ENCODE assay signal across 26 cellular contexts in genomic region chr16:6362321-6362720, GRCh38.
"Had no signal": no experiment of that assay in that cellular context is flagged by ENCODE, and none has a peak within 500 bp of the region (broad histone marks: within the 10 kb centered on the region; RNA-seq: fewer than 3 reads in every experiment).

No MANE protein-coding gene starts in this region.

- H3K4me3 ChIP-seq: colonic mucosa, esophagus squamous epithelium, gastroesophageal sphincter, heart right ventricle, hepatocyte had no signal

- H3K27me3 ChIP-seq: brain microvascular endothelial cell, colonic mucosa, esophagus squamous epithelium, gastroesophageal sphincter, heart right ventricle, hepatocyte had no signal

- H3K36me3 ChIP-seq: brain microvascular endothelial cell, colonic mucosa, esophagus squamous epithelium, gastroesophageal sphincter, heart right ventricle, WERI-Rb-1 had no signal

- H3K4me1 ChIP-seq: colonic mucosa, esophagus squamous epithelium, gastroesophageal sphincter, heart right ventricle had no signal

- DNase-seq: activated B cell treated with CpG ODN at 0.5 μM for 24 hours; activated CD4-positive, alpha-beta T cell treated with anti-CD3 and anti-CD28 coated beads for 48 hours; activated CD4-positive, alpha-beta T cell treated with anti-CD3 and anti-CD28 coated beads, Interleukin-2, amount 50 U/mL, for 1 hour; activated CD4-positive, alpha-beta T cell treated with anti-CD3 and anti-CD28 coated beads, Interleukin-2, amount 50 U/mL, for 48 hours; activated CD8-positive, alpha-beta memory T cell treated with anti-CD3 and anti-CD28 coated beads for 24 hours; activated CD8-positive, alpha-beta T cell treated with anti-CD3 and anti-CD28 coated beads for 36 hours; activated effector memory CD4-positive, alpha-beta T cell treated with Interleukin-2 at 50 U/mL for 16 hours; activated gamma-delta T cell treated with Interleukin-2 at 50 U/mL for 16 hours; activated naive CD4-positive, alpha-beta T cell treated with anti-CD3 and anti-CD28 coated beads, Interleukin-2, amount 50 U/mL, for 16 hours; activated naive CD4-positive, alpha-beta T cell treated with Interleukin-2 at 50 U/mL for 16 hours; activated T-cell treated with anti-CD3 and anti-CD28 coated beads, Interleukin-2, amount 50 U/mL, for 4 hours; amniotic stem cell; anterior cingulate cortex; brain microvascular endothelial cell; colonic mucosa; effector CD8-positive, alpha-beta T cell; esophagus squamous epithelium; foreskin melanocyte; heart right ventricle; T1000; WERI-Rb-1 had no signal

- ATAC-seq: activated CD4-positive, CD25-positive, alpha-beta regulatory T cell treated with anti-CD3 and anti-CD28 coated beads, Interleukin-2, amount 50 U/mL, for 24 hours; activated CD8-positive, alpha-beta T cell treated with anti-CD3 and anti-CD28 coated beads for 36 hours; activated T-cell treated with anti-CD3 and anti-CD28 coated beads, Interleukin-2, amount 50 U/mL, for 4 hours; activated T-helper 17 cell treated with anti-CD3 and anti-CD28 coated beads, Interleukin-2, amount 50 U/mL, for 72 hours; gastroesophageal sphincter; heart right ventricle had no signal

- H3K9me3 ChIP-seq: colonic mucosa, esophagus squamous epithelium, gastroesophageal sphincter had no signal

- H3K27ac ChIP-seq: brain microvascular endothelial cell, colonic mucosa, epithelial cell of prostate, esophagus squamous epithelium, gastroesophageal sphincter, heart right ventricle, hepatocyte, WERI-Rb-1 had no signal
